In the genomic region with DNA sequence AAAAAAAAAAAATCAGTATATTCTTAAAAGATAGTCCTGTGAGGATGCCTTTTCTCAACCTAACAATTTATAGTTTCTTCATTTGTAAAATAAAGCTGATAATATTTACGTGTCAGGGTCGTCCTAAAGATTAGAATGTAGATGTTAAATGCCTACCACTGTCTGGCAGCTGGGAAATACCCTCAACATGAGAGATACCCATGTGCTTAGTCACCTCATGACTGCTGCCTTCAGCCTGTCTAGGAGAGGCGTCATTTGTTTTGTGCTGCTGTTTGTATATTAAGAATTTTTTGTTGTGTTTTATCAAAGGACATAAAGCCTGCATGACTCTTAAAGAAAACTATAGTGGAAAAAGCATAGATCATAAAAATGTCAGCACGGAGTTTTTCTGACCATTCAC, we compare ENCODE assay signal across 24 cellular contexts. TPM values are rescaled to one million over a fixed set of nuclear protein-coding genes. Genes with fewer than 3 reads are reported as not detected.
DNase-seq lines count a peak whose midpoint lies in the region; ATAC-seq, FAIRE-seq and TF ChIP-seq lines count a peak whose summit lies in the region.
"Had no signal": no experiment of that assay in that cellular context is flagged by ENCODE, and none has a peak within 500 bp of the region (broad histone marks: within the 10 kb centered on the region; RNA-seq: fewer than 3 reads in every experiment).

No MANE protein-coding gene starts in this region.

- H3K9me3 ChIP-seq in GM12878 (replicated peaks; ENCODE audit: control insufficient read depth, insufficient read depth, low read length) (no peaks in the 10 kb centered on the region; the same call in 2 of the 3 replicates), endodermal cell (ENCODE audit: control insufficient read depth, low read length) (no peaks in the 10 kb centered on the region)
- H3K9me3 ChIP-seq: neutrophil, tibial artery had no signal

- intact Hi-C loops in GM12878 (cut with micrococcal nuclease; ENCODE audit: unreplicated experiment) (no loop called here), natural killer cell (cut with micrococcal nuclease) (no loop called here)

- in situ Hi-C loops in GM12878 (cut with MboI) = no loop called here

- SMC1A ChIA-PET in GM12878 (lab: Charles Lee; ENCODE audit: uncharacterized antibody, unreplicated experiment) = interaction anchor here (0.8 kb wide), 1 partner anchor 41 kb away, joined by 3 read pairs; no protein-coding TSS in a partner anchor

- POLR2A ChIA-PET in GM12878 (lab: Charles Lee) = no interaction called here

- no peaks in the 10 kb centered on the region for H3K27me3 ChIP-seq in GM12878 (replicated peaks in 1 of 2; ENCODE audit: control insufficient read depth in 2 of 2, insufficient read depth in 2 of 2, low read length in 1 of 2)
- H3K27me3 ChIP-seq in endodermal cell (ENCODE audit: control insufficient read depth, insufficient read depth, low read length, poor library complexity, severe bottlenecking) = no peaks in the 10 kb centered on the region
- H3K27me3 ChIP-seq: neutrophil, tibial artery had no signal

- H3K27me3 Mint-ChIP-seq in natural killer cell (ENCODE audit: low read depth in 2 of 2) (no peaks in the 10 kb centered on the region), endodermal cell (ENCODE audit: insufficient read depth) (no peaks in the 10 kb centered on the region)
- H3K27me3 Mint-ChIP-seq: CD4-positive, alpha-beta memory T cell; stimulated activated naive CD8-positive, alpha-beta T cell treated with anti-CD3 and anti-CD28 coated beads, Interleukin-15, Interleukin-2, amounts not matched to agents 100 ng/mL and 50 ng/mL, for 24 hours had no signal

- H3K27ac Mint-ChIP-seq in natural killer cell (no peak overlapping the region), endodermal cell (no peak overlapping the region)
- H3K27ac Mint-ChIP-seq: H9; stimulated activated naive CD8-positive, alpha-beta T cell treated with anti-CD3 and anti-CD28 coated beads, Interleukin-15, Interleukin-2, amounts not matched to agents 100 ng/mL and 50 ng/mL, for 24 hours had no signal

- TF ChIP-seq CTCF in GM12878 (IDR thresholded peaks at IDR 0.05 in 2 of 3, conservative IDR thresholded peaks at IDR 0.05 in 1 of 3; ENCODE audit: control insufficient read depth in 2 of 3, extremely low read depth in 1 of 3, insufficient read depth in 1 of 3, low read depth in 3 of 3, low read length in 3 of 3) = no peak
- TF ChIP-seq CTCF in natural killer cell (IDR thresholded peaks at IDR 0.05) = no peak
- no peak for TF ChIP-seq CTCF in endodermal cell (conservative IDR thresholded peaks at IDR 0.05)

- peaks cover 15% of the 10 kb centered on the region for H3K79me2 ChIP-seq in GM12878 (ENCODE audit: control insufficient read depth, insufficient read depth, low read length)

- ATAC-seq in GM12878 = peak; percentile 56; the same call in 2 of the 3 replicates
- peak in 2 of 3 donors; percentile 73 to 75 for ATAC-seq in natural killer cell
- ATAC-seq: Right ventricle myocardium inferior had no signal

- H3K9ac ChIP-seq in GM12878 (ENCODE audit: control insufficient read depth, insufficient read depth, low read length) = no peak overlapping the region
- H3K9ac ChIP-seq in endodermal cell (ENCODE audit: extremely low read depth, low read length, poor library complexity, severe bottlenecking) = no peak overlapping the region

- CTCF ChIA-PET in GM12878 (lab: Yijun Ruan, JAX) = no interaction called here

- H4K20me1 ChIP-seq in GM12878 (ENCODE audit: control insufficient read depth, insufficient read depth) = no peaks in the 10 kb centered on the region

- H3K36me3 ChIP-seq in GM12878 (ENCODE audit: control insufficient read depth in 2 of 2, insufficient read depth in 2 of 2, low read length in 1 of 2) (peaks cover 0 to 6% of the 10 kb centered on the region in 2 experiments; a peak in 2 of 4 replicates), endodermal cell (ENCODE audit: control insufficient read depth, insufficient read depth, low read length) (peaks cover 25% of the 10 kb centered on the region)

- no peak for TF ChIP-seq EP300 in GM12878 (IDR thresholded peaks at IDR 0.05; ENCODE audit: borderline replicate concordance in 1 of 2, control insufficient read depth in 1 of 2, low read depth in 2 of 2, low read length in 2 of 2)

- DNase-seq in EH (ENCODE audit: low read depth) (peak; percentile 18), M059J (ENCODE audit: low read depth) (peak; percentile 33), GM12878 (ENCODE audit: low read depth, low spot score) (no peak), natural killer cell (no peak), endodermal cell (no peak), ecto neural progenitor cell (ENCODE audit: low spot score) (no peak), medulla oblongata (ENCODE audit: extremely low spot score) (no peak), NCI-H1694 treated with DMSO at 0.1 percent for 48 hours (lab: John Stamatoyannopoulos, UW) (no peak)
- DNase-seq: amygdala; caudate nucleus; CD4-positive, alpha-beta memory T cell; dermis blood vessel endothelial cell; foreskin melanocyte; H9; hippocampal formation; islet precursor cell; KG1; NCI-H69; small intestine; tibial artery had no signal

- H2AFZ ChIP-seq in GM12878 (ENCODE audit: control insufficient read depth, low read depth, low read length) = no peak overlapping the region

- H3K4me3 ChIP-seq in GM12878 = no peak overlapping the region
- no peak overlapping the region for H3K4me3 ChIP-seq in endodermal cell (ENCODE audit: low read length)
- H3K4me3 ChIP-seq: lung, tibial artery had no signal

- RAD21 ChIA-PET in GM12878 (lab: Charles Lee; ENCODE audit: unreplicated experiment) = no interaction called here

- no peak for TF ChIP-seq POLR2A in GM12878 (IDR thresholded peaks at IDR 0.05; ENCODE audit: low read depth, low read length)

- H3K4me2 ChIP-seq in GM12878 (ENCODE audit: control insufficient read depth, insufficient read depth) = no peak overlapping the region

- H3K9me3 Mint-ChIP-seq in natural killer cell (no peaks in the 10 kb centered on the region), endodermal cell (no peaks in the 10 kb centered on the region)
- H3K9me3 Mint-ChIP-seq: CD4-positive, alpha-beta memory T cell; H9; stimulated activated naive CD8-positive, alpha-beta T cell treated with anti-CD3 and anti-CD28 coated beads, Interleukin-15, Interleukin-2, amounts not matched to agents 100 ng/mL and 50 ng/mL, for 24 hours had no signal

- H3K4me1 ChIP-seq in GM12878 (ENCODE audit: control insufficient read depth, insufficient read depth, low read length) (no peaks in the 10 kb centered on the region), endodermal cell (ENCODE audit: control insufficient read depth, insufficient read depth, low read length) (no peaks in the 10 kb centered on the region)

- peak; percentile 23 for FAIRE-seq in GM12878 (lab: Jason Lieb, UNC)
- FAIRE-seq: small intestine had no signal

- H3K4me1 Mint-ChIP-seq in natural killer cell = peaks cover 72 to 76% of the 10 kb centered on the region in 2 donors
- H3K4me1 Mint-ChIP-seq in endodermal cell = no peaks in the 10 kb centered on the region

- no peak for TF ChIP-seq RAD21 in GM12878 (IDR thresholded peaks at IDR 0.05; ENCODE audit: insufficient read depth, low read depth, low read length)

- H3K27ac ChIP-seq in GM12878 (ENCODE audit: control insufficient read depth, insufficient read depth) = no peak overlapping the region
- H3K27ac ChIP-seq in endodermal cell (ENCODE audit: low read depth, low read length) = no peak overlapping the region
- H3K27ac ChIP-seq: neutrophil, tibial artery had no signal

- no TSS peak for BruUV-seq in GM12878 (replicated peaks; lab: Mats Ljungman, UMichigan)

- H3K4me3 Mint-ChIP-seq in natural killer cell (no peak overlapping the region), endodermal cell (no peak overlapping the region)
- H3K4me3 Mint-ChIP-seq: CD4-positive, alpha-beta memory T cell; H9; stimulated activated naive CD8-positive, alpha-beta T cell treated with anti-CD3 and anti-CD28 coated beads, Interleukin-15, Interleukin-2, amounts not matched to agents 100 ng/mL and 50 ng/mL, for 24 hours had no signal

- peaks cover 14% of the 10 kb centered on the region for H3K36me3 Mint-ChIP-seq in natural killer cell
- H3K36me3 Mint-ChIP-seq in endodermal cell (ENCODE audit: low read depth) = peaks cover 29% of the 10 kb centered on the region

- 73% methylated on average over 4 of the region's 4 CpGs for WGBS in GM12878 (ENCODE audit: insufficient coverage, insufficient replicate concordance, low lambda C conversion rate, missing lambda C conversion rate)
- WGBS in endodermal cell (ENCODE audit: insufficient coverage in 1 of 2, insufficient read length in 1 of 2), 2 experiments = 96% methylated on average over 4 of the region's 4 CpGs

RNA-seq across cellular contexts. Expression of a gene that starts 9.5 kb away (rescaled TPM):
- total RNA-seq in M059J (2014; rRNA removed; shearing (Covaris generic)) = 6.9 and 16.1 TPM in 2 replicates
- total RNA-seq in GM12878 (2013; cell fraction: nucleolus; rRNA removed) = 72.4 and 76.8 TPM in 2 replicates
- 12.8 and 13.0 TPM in 2 replicates for total RNA-seq in GM12878 (2014; rRNA removed)
- total RNA-seq in GM12878 (2014; rRNA removed; fragmentation: Illumina TruSeq; extraction: Trizol) = 13.4 and 13.9 TPM in 2 replicates
- 20.2 and 20.8 TPM in 2 replicates for total RNA-seq in GM12878 (2021)
- 7.8 TPM for polyA plus RNA-seq in GM12878 (2011; ENCODE audit: low read depth)
- 13.7 TPM in 2 replicates for polyA plus RNA-seq in GM12878 (2011; rRNA removed)
- 11.0 and 12.8 TPM in 2 replicates for polyA plus RNA-seq in GM12878 (2011; cell fraction: cytosol; rRNA removed)
- 24.5 and 25.8 TPM in 2 replicates for polyA plus RNA-seq in GM12878 (2011; cell fraction: nucleus; rRNA removed)
- polyA plus RNA-seq in GM12878 (2012) = 12.2 and 14.1 TPM in 2 replicates
- polyA plus RNA-seq in GM12878 (2014; fragmentation: Illumina TruSeq; extraction: Trizol) = 19.6 and 24.6 TPM in 2 replicates
- polyA plus RNA-seq in GM12878 (2014; fragmentation: Nextera tagmentation; extraction: Ambion mirVana) = 1 to 10 TPM; 3.3 to 4.8 TPM
- 16.4 and 16.9 TPM in 2 replicates for polyA plus RNA-seq in GM12878 (2014; rRNA removed)
- 10 to 100 TPM; 21.1 to 21.6 TPM for polyA plus RNA-seq in GM12878 (2016; fragmentation: Nextera tagmentation; extraction: Ambion mirVana)
- polyA minus RNA-seq in GM12878 (2011; rRNA and poly(A)+ RNA removed) = 33.9 and 34.2 TPM in 2 replicates
- 5.5 and 8.2 TPM in 2 replicates for polyA minus RNA-seq in GM12878 (2011; cell fraction: cytosol; rRNA and poly(A)+ RNA removed)
- 26.8 and 33.3 TPM in 2 replicates for polyA minus RNA-seq in GM12878 (2011; cell fraction: nucleus; rRNA and poly(A)+ RNA removed)
- total RNA-seq in natural killer cell = 10 to 100 TPM; 37.8 to 55.6 (median 39.9) TPM
- 10 to 100 TPM; 25.7 to 27.5 TPM for total RNA-seq in endodermal cell
- polyA plus RNA-seq in endodermal cell (2013, experiment 1 of 2) = 21.6 TPM
- 20.5 TPM for polyA plus RNA-seq in endodermal cell (2013, experiment 2 of 2)

RNA-seq across cellular contexts. Expression of a gene that starts 25.2 kb away (rescaled TPM):
- total RNA-seq in M059J (2014; rRNA removed; shearing (Covaris generic)) = 0.07 and 2.0 TPM in 2 replicates
- 3.6 and 4.7 TPM in 2 replicates for total RNA-seq in GM12878 (2013; cell fraction: nucleolus; rRNA removed)
- total RNA-seq in GM12878 (2014; rRNA removed) (0.16 and 0.23 TPM in 2 replicates), GM12878 (2014; rRNA removed; fragmentation: Illumina TruSeq; extraction: Trizol) (0.04 and 0.05 TPM in 2 replicates), GM12878 (2021) (0.54 and 0.88 TPM in 2 replicates), natural killer cell (10 to 100 TPM in 1 of 3 donors, 1 to 10 TPM in 2; 4.3 to 16.9 (median 6.0) TPM), endodermal cell (1 to 10 TPM; 3.1 to 3.6 TPM)
- 0.09 TPM for polyA plus RNA-seq in GM12878 (2011; ENCODE audit: low read depth)
- polyA plus RNA-seq in GM12878 (2011; rRNA removed) (0.80 and 0.84 TPM in 2 replicates), GM12878 (2014; fragmentation: Illumina TruSeq; extraction: Trizol) (0.07 TPM in 1 of 2 replicates, not detected in the other), GM12878 (2014; fragmentation: Nextera tagmentation; extraction: Ambion mirVana) (under 1 TPM; 0.02 to 0.04 TPM), GM12878 (2014; rRNA removed) (0.32 and 1.7 TPM in 2 replicates), GM12878 (2016; fragmentation: Nextera tagmentation; extraction: Ambion mirVana) (under 1 TPM; 0.16 to 0.39 TPM)
- 0.94 and 1.5 TPM in 2 replicates for polyA plus RNA-seq in GM12878 (2011; cell fraction: cytosol; rRNA removed)
- 6.7 and 7.7 TPM in 2 replicates for polyA plus RNA-seq in GM12878 (2011; cell fraction: nucleus; rRNA removed)
- polyA plus RNA-seq in GM12878 (2012) = 0.35 and 1.0 TPM in 2 replicates
- polyA minus RNA-seq in GM12878 (2011; rRNA and poly(A)+ RNA removed) = 0.37 and 0.82 TPM in 2 replicates
- polyA minus RNA-seq in GM12878 (2011; cell fraction: cytosol; rRNA and poly(A)+ RNA removed) = 0.62 and 0.67 TPM in 2 replicates
- polyA minus RNA-seq in GM12878 (2011; cell fraction: nucleus; rRNA and poly(A)+ RNA removed) = 1.2 and 1.5 TPM in 2 replicates
- polyA plus RNA-seq in endodermal cell (2013, experiment 1 of 2) = 79.0 TPM
- 59.5 TPM for polyA plus RNA-seq in endodermal cell (2013, experiment 2 of 2)

Comparison
In these comparisons a context has a peak if more than half of its experiments do, and no peak if none do; other contexts are left out.
1. DNase-seq: peak in EH (single experiment) and M059J (single experiment); none in GM12878 (single experiment), natural killer cell (single experiment), endodermal cell (single experiment), ecto neural progenitor cell (single experiment), medulla oblongata (single experiment) and NCI-H1694 treated with DMSO at 0.1 percent for 48 hours (single experiment).